ENCODE assay signal across 17 cellular contexts in the genomic region with DNA sequence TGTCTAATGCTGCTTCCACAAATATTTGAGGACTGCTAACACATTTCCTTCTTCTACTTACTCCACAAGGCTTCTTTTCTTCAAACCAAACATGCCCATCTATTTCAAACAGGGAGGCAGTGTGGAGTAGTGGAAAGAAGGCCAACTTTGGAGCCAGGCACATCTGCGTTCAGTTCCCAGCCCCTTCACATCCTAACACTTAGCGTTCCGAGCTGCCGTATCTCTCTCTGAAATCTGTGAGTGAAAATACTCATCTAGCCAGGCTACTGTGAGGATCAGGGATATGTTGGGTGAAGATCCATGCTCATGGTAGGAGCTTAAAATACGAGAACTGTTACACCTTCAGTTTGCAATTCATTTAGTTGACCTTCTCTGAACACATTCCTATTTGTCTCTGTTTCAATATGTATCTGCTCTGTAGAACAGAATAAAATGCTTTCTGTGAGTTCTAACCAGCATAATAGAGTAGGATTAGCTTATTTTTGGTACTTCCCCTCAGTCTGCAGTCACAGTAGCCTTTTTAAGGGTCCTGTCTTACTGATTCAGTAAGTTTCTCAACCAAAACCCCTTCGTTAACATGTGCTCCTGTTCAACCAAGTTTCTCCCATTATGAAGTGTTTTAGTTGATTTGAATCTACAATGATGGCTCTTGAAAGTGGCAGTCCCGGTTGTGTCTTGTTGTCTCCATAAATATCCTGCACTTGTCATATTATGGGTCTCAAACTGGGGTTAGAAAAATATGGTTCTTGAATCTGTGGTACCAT. TPM values are rescaled to one million over a fixed set of nuclear protein-coding genes. Genes with fewer than 3 reads are reported as not detected.
DNase-seq lines count a peak whose midpoint lies in the region; ATAC-seq and TF ChIP-seq lines count a peak whose summit lies in the region.
"Had no signal": no experiment of that assay in that cellular context is flagged by ENCODE, and none has a peak within 500 bp of the region (broad histone marks: within the 10 kb centered on the region; RNA-seq: fewer than 3 reads in every experiment).

No MANE protein-coding gene starts in this region.

- H3K4me2 ChIP-seq in SK-N-SH (peak overlapping the region; percentile 50), parathyroid adenoma (ENCODE audit: low read length) (peak overlapping the region; percentile 40)

- no peak for TF ChIP-seq RAD21 in SK-N-SH (IDR thresholded peaks at IDR 0.05; ENCODE audit: low read length)

- H3K79me2 ChIP-seq in SK-N-SH (ENCODE audit: insufficient read depth) (no peaks in the 10 kb centered on the region), parathyroid adenoma (no peaks in the 10 kb centered on the region)

- H3K27me3 Mint-ChIP-seq in naive thymus-derived CD4-positive, alpha-beta T cell: peaks cover 12 to 80% (median 41%) of the 10 kb centered on the region in 5 donors

- no peaks in the 10 kb centered on the region for H4K20me1 ChIP-seq in SK-N-SH (ENCODE audit: insufficient read depth)

- POLR2A ChIA-PET in SK-N-SH (lab: Yijun Ruan, JAX): no interaction called here
- POLR2A ChIA-PET in naive thymus-derived CD4-positive, alpha-beta T cell (lab: Charles Lee): no interaction called here

- H3K4me1 ChIP-seq in SK-N-SH (ENCODE audit: control insufficient read depth in 1 of 2, insufficient read depth in 2 of 2, low read depth in 1 of 2, low read length in 1 of 2): peaks cover 5 to 17% of the 10 kb centered on the region in 2 experiments
- H3K4me1 ChIP-seq in parathyroid adenoma: peaks cover 12% of the 10 kb centered on the region
- peaks cover 7 to 10% of the 10 kb centered on the region in 2 donors for H3K4me1 ChIP-seq in naive thymus-derived CD4-positive, alpha-beta T cell (ENCODE audit: control insufficient read depth in 2 of 2, insufficient read depth in 2 of 2, low read length in 2 of 2)

- no peak for ATAC-seq in HG02678 (IDR thresholded peaks at IDR 0.05; ENCODE audit: unreplicated experiment)
- no peak for ATAC-seq in naive thymus-derived CD4-positive, alpha-beta T cell
- ATAC-seq: left colon had no signal

- H3K27me3 ChIP-seq in SK-N-SH (ENCODE audit: insufficient read depth) (no peaks in the 10 kb centered on the region), parathyroid adenoma (ENCODE audit: control insufficient read depth, insufficient read depth, low read length) (no peaks in the 10 kb centered on the region)
- peaks cover 0 to 3% of the 10 kb centered on the region in 2 donors for H3K27me3 ChIP-seq in naive thymus-derived CD4-positive, alpha-beta T cell (ENCODE audit: control insufficient read depth in 2 of 2, insufficient read depth in 2 of 2, low read length in 2 of 2)

- H3K4me3 Mint-ChIP-seq in naive thymus-derived CD4-positive, alpha-beta T cell: peak overlapping the region in 2 of 10 donors; percentile 3 to 30
- H3K4me3 Mint-ChIP-seq: activated CD4-positive, alpha-beta memory T cell treated with anti-CD3 and anti-CD28 coated beads, Interleukin-2, amount 10 ng/mL, durations not matched to agents 7 days and 5 days; central memory CD8-positive, alpha-beta T cell had no signal

- H3K27ac ChIP-seq in SK-N-SH (ENCODE audit: low read depth in 2 of 2, low read length in 1 of 2): peak overlapping the region; percentile 48 to 87; a peak in 3 of 4 replicates
- H3K27ac ChIP-seq in parathyroid adenoma: no peak overlapping the region
- H3K27ac ChIP-seq in naive thymus-derived CD4-positive, alpha-beta T cell (ENCODE audit: low read depth, low read length): no peak overlapping the region
- H3K27ac ChIP-seq: right atrium auricular region had no signal

- H3K36me3 Mint-ChIP-seq in naive thymus-derived CD4-positive, alpha-beta T cell: peaks cover 0 to 6% (median 0%) of the 10 kb centered on the region in 5 donors

- H3K27ac Mint-ChIP-seq in naive thymus-derived CD4-positive, alpha-beta T cell: no peak overlapping the region
- H3K27ac Mint-ChIP-seq: activated CD4-positive, alpha-beta memory T cell treated with anti-CD3 and anti-CD28 coated beads, Interleukin-2, amount 10 ng/mL, durations not matched to agents 7 days and 5 days had no signal

- WGBS in SK-N-SH (ENCODE audit: low lambda C conversion rate): 74% methylated on average over 7 of the region's 7 CpGs

- H3K9me2 ChIP-seq in SK-N-SH: no peaks in the 10 kb centered on the region

- no peak overlapping the region for H3K4me3 ChIP-seq in SK-N-SH (ENCODE audit: low read depth in 2 of 2, low read length in 1 of 2)
- peak overlapping the region; percentile 11 for H3K4me3 ChIP-seq in parathyroid adenoma (ENCODE audit: low read depth, low read length)
- no peak overlapping the region for H3K4me3 ChIP-seq in naive thymus-derived CD4-positive, alpha-beta T cell (ENCODE audit: low read length)
- H3K4me3 ChIP-seq: right atrium auricular region had no signal

- H3K9me3 Mint-ChIP-seq in naive thymus-derived CD4-positive, alpha-beta T cell: peaks cover 0 to 8% (median 0%) of the 10 kb centered on the region in 11 donors
- H3K9me3 Mint-ChIP-seq: central memory CD8-positive, alpha-beta T cell had no signal

- peaks cover 18% of the 10 kb centered on the region for H3F3A ChIP-seq in SK-N-SH (replicated peaks; ENCODE audit: insufficient read depth)

- no peaks in the 10 kb centered on the region for H3K9me3 ChIP-seq in SK-N-SH
- no peaks in the 10 kb centered on the region for H3K9me3 ChIP-seq in parathyroid adenoma (ENCODE audit: control insufficient read depth, low read length)
- no peaks in the 10 kb centered on the region for H3K9me3 ChIP-seq in naive thymus-derived CD4-positive, alpha-beta T cell (ENCODE audit: control insufficient read depth in 2 of 3, low read length in 3 of 3)
- H3K9me3 ChIP-seq: right atrium auricular region had no signal

- CTCF ChIA-PET in SK-N-SH (lab: Yijun Ruan, JAX): interaction anchor here (0.6 to 1.6 kb wide), 4 partner anchors 14 to 245 kb away, joined by 3 read pairs; no protein-coding TSS in a partner anchor
- CTCF ChIA-PET in naive thymus-derived CD4-positive, alpha-beta T cell (lab: Charles Lee): interaction anchor here (0.6 kb wide), 1 partner anchor 60 kb away, joined by 3 read pairs; no protein-coding TSS in a partner anchor

- H2AFZ ChIP-seq in SK-N-SH (ENCODE audit: low read depth) (peak overlapping the region; percentile 1; the same call in 1 of the 2 replicates), parathyroid adenoma (peak overlapping the region; percentile 57)

- TF ChIP-seq EP300 in SK-N-SH (IDR thresholded peaks at IDR 0.05; ENCODE audit: borderline replicate concordance in 1 of 2, low read depth in 1 of 2, low read length in 1 of 2): no peak

- peaks cover 27 to 44% (median 36%) of the 10 kb centered on the region in 7 donors for H3K4me1 Mint-ChIP-seq in naive thymus-derived CD4-positive, alpha-beta T cell

- TF ChIP-seq CTCF in SK-N-SH (IDR thresholded peaks at IDR 0.05): no peak
- no peak for TF ChIP-seq CTCF in parathyroid adenoma (IDR thresholded peaks at IDR 0.05)

- intact Hi-C loops in naive thymus-derived CD4-positive, alpha-beta T cell (cut with micrococcal nuclease): loop anchor here (5.0 to 10.0 kb wide), 6 partner anchors 46 to 416 kb away; a partner anchor contains a TSS

- in situ Hi-C loops in G401 (cut with HindIII; ENCODE audit: low sequenced_read_pairs): no loop called here

- peak; percentile 8 for DNase-seq in G401 (ENCODE audit: low spot score)
- DNase-seq in SK-N-SH: peak; percentile 27
- peak; percentile 22 for DNase-seq in globus pallidus (ENCODE audit: low spot score)
- no peak for DNase-seq in islet precursor cell
- DNase-seq in naive thymus-derived CD4-positive, alpha-beta T cell: no peak
- DNase-seq in SIG-M5 treated with dmso at 0.1 percent for 504 hours (lab: John Stamatoyannopoulos, UW; ENCODE audit: unreplicated experiment): no peak
- DNase-seq: activated CD4-positive, alpha-beta memory T cell treated with anti-CD3 and anti-CD28 coated beads, Interleukin-2, amount 10 ng/mL, durations not matched to agents 7 days and 5 days; activated T-cell treated with anti-CD3 and anti-CD28 coated beads, Interleukin-2, amount 50 U/mL, for 48 hours; COR-L47; left colon; MV-4-11; NCI-H2081 treated with DMSO at 0.1 percent for 48 hours; NCI-H526 treated with DMSO at 0.1 percent for 48 hours had no signal

- H3K36me3 ChIP-seq in SK-N-SH (replicated peaks in 1 of 2; ENCODE audit: control insufficient read depth in 1 of 2, insufficient read depth in 2 of 2, low read length in 1 of 2) (no peaks in the 10 kb centered on the region), parathyroid adenoma (ENCODE audit: control insufficient read depth, insufficient read depth, low read length) (no peaks in the 10 kb centered on the region)
- no peaks in the 10 kb centered on the region for H3K36me3 ChIP-seq in naive thymus-derived CD4-positive, alpha-beta T cell (ENCODE audit: control insufficient read depth in 2 of 3, insufficient read depth in 3 of 3, low read length in 3 of 3)
- H3K36me3 ChIP-seq: right atrium auricular region had no signal

- H3K9ac ChIP-seq in SK-N-SH (no peak overlapping the region), parathyroid adenoma (no peak overlapping the region)

TF ChIP-seq in SK-N-SH, 30 proteins besides CTCF, POLR2A, EP300 and RAD21:
- TF ChIP-seq, protein P1, sequence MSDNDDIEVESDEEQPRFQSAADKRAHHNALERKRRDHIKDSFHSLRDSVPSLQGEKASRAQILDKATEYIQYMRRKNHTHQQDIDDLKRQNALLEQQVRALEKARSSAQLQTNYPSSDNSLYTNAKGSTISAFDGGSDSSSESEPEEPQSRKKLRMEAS (IDR thresholded peaks at IDR 0.05; ENCODE audit: low read depth): no peak
- TF ChIP-seq MEF2A (IDR thresholded peaks at IDR 0.05; ENCODE audit: borderline replicate concordance, low read depth): 0 out of 2 replicates have a peak, but pooled peaks have one; percentile 49
TF ChIP-seq in SK-N-SH: peak in this region for 1.

RNA-seq across cellular contexts. Expression of a gene that starts 3.3 kb away (rescaled TPM):
- total RNA-seq in G401 (2014; rRNA removed; shearing (Covaris generic)): 0.34 and 4.6 TPM in 2 replicates
- polyA plus RNA-seq in SK-N-SH (2012; rRNA removed): 36.7 and 49.9 TPM in 2 replicates
- polyA plus RNA-seq in SK-N-SH (2012; cell fraction: cytosol; rRNA removed): 49.1 and 63.8 TPM in 2 replicates
- polyA plus RNA-seq in SK-N-SH (2012; cell fraction: nucleus; rRNA removed): 26.3 and 29.5 TPM in 2 replicates
- total RNA-seq in naive thymus-derived CD4-positive, alpha-beta T cell: 1 to 10 TPM; 1.6 to 5.0 (median 4.1) TPM
- polyA plus RNA-seq in naive thymus-derived CD4-positive, alpha-beta T cell: 1 to 10 TPM; 7.0 to 8.7 TPM

RNA-seq across cellular contexts. Expression of a gene that starts 47.7 kb away (rescaled TPM):
- total RNA-seq in G401 (2014; rRNA removed; shearing (Covaris generic)): 0.80 TPM in 1 of 2 replicates, not detected in the other
- polyA plus RNA-seq in SK-N-SH (2012; rRNA removed): 20.9 and 25.8 TPM in 2 replicates
- 20.9 and 23.3 TPM in 2 replicates for polyA plus RNA-seq in SK-N-SH (2012; cell fraction: cytosol; rRNA removed)
- polyA plus RNA-seq in SK-N-SH (2012; cell fraction: nucleus; rRNA removed): 23.1 and 25.8 TPM in 2 replicates
- total RNA-seq in naive thymus-derived CD4-positive, alpha-beta T cell: 10 to 100 TPM in 3 of 5 experiments, 1 to 10 TPM in 2; 6.9 to 16.0 (median 12.6) TPM
- 10 to 100 TPM; 26.4 to 29.6 TPM for polyA plus RNA-seq in naive thymus-derived CD4-positive, alpha-beta T cell

Comparison
In these comparisons a context has a peak if more than half of its experiments do, and no peak if none do; other contexts are left out.
1. DNase-seq: peak in G401 (single experiment), SK-N-SH (single experiment) and globus pallidus (single experiment); none in islet precursor cell (single experiment), naive thymus-derived CD4-positive, alpha-beta T cell (0 of 9) and SIG-M5 treated with dmso at 0.1 percent for 504 hours (single experiment).
2. H3K27ac ChIP-seq: peak in SK-N-SH (2 of 2); none in parathyroid adenoma (single experiment) and naive thymus-derived CD4-positive, alpha-beta T cell (single experiment).